Comparison of ENCODE assay signal across 14 cellular contexts in the genomic region with DNA sequence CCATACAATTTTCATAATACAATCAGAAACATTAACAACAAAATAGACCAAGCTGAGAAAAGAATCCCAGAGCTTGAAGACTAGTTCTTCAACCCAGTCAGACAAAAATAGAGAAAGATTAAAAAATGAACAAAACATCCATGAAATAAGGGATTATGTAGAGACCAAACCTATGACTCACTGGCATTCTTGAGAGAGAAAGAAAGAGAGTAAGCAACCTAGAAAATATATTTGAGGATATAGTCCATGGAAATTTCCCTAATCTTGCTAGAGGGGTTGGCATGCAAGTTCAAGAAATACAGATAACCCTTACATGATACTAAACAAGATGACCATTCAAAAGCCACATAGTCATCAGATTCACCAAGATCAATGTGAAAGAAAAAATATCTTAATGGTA.
"Had no signal": no experiment of that assay in that cellular context is flagged by ENCODE, and none has a peak within 500 bp of the region (broad histone marks: within the 10 kb centered on the region; RNA-seq: fewer than 3 reads in every experiment).

No MANE protein-coding gene starts in this region.

- DNase-seq: activated CD4-positive, alpha-beta T cell treated with anti-CD3 and anti-CD28 coated beads, Interleukin-2, amount 50 U/mL, for 1 hour; activated CD8-positive, alpha-beta memory T cell treated with anti-CD3 and anti-CD28 coated beads, Interleukin-2, amount 50 U/mL, for 48 hours; activated effector memory CD4-positive, alpha-beta T cell treated with anti-CD3 and anti-CD28 coated beads, Interleukin-2, amount 50 U/mL, for 16 hours; activated naive CD4-positive, alpha-beta T cell treated with anti-CD3 and anti-CD28 coated beads, Interleukin-2, amount 50 U/mL, for 16 hours; activated T-cell treated with anti-CD3 and anti-CD28 coated beads, Interleukin-2, amount 50 U/mL, for 48 hours; effector memory CD8-positive, alpha-beta T cell; kidney; stimulated activated CD4-positive, alpha-beta T cell treated with anti-CD3 and anti-CD28 coated beads, Interleukin-12 subunit alpha, Interleukin-12 subunit beta, amount 100 ng/mL, for 4 hours; stimulated activated CD4-positive, alpha-beta T cell treated with anti-CD3 and anti-CD28 coated beads, Interleukin-1b, Interleukin-23, amount 100 ng/mL, for 48 hours; stimulated activated CD8-positive, alpha-beta memory T cell treated with anti-CD3 and anti-CD28 coated beads, Interleukin-4, amount 100 ng/mL, for 48 hours; stimulated activated naive CD4-positive, alpha-beta T cell treated with Interleukin-2 at 50 U/mL for 16 hours had no signal

- H3K4me3 ChIP-seq: cardiac muscle cell, lung, tibial nerve had no signal
